24 cellular contexts compared by ENCODE assay signal in the genomic region with DNA sequence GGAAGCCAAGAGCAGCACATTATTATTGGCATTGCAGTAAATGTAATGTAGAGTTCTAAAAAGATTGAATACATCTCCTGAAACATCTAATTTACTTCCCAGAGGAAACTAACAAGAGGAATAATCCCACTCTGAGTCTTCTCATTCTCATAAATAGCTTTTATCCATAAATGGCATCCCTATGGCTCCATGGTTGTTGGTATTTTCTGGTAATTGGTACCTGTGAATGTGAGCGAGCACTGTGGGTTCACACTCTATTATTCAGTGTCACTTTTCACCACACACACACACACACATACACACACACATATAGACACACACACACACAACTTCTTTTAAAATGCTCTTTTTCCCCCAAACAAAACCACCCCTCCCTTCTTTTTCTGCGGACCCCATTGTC.
"Had no signal": no experiment of that assay in that cellular context is flagged by ENCODE, and none has a peak within 500 bp of the region (broad histone marks: within the 10 kb centered on the region; RNA-seq: fewer than 3 reads in every experiment).

No MANE protein-coding gene starts in this region.

- DNase-seq: natural killer cell; occipital lobe; ovary; posterior cingulate gyrus; psoas muscle; right cardiac atrium; right lobe of liver; sigmoid colon; small intestine; stimulated activated CD4-positive, alpha-beta T cell treated with anti-CD3 and anti-CD28 coated beads, Interleukin-15, amount 100 ng/mL, for 24 hours; stimulated activated CD4-positive, alpha-beta T cell treated with anti-CD3 and anti-CD28 coated beads, Interleukin-2, amount 100 ng/mL, for 24 hours; stimulated activated CD4-positive, alpha-beta T cell treated with anti-CD3 and anti-CD28 coated beads, Interleukin-2, amount 100 ng/mL, for 48 hours; stimulated activated CD4-positive, alpha-beta T cell treated with anti-CD3 and anti-CD28 coated beads, Interleukin-4, amount 100 ng/mL, for 24 hours; stimulated activated naive B cell treated with anti-CD40 and anti-IgM and Interleukin-4, amounts not matched to agents 10 μg/mL and 1 μg/mL and 100 μg/mL, for 72 hours; stimulated activated naive CD4-positive, alpha-beta T cell treated with Interleukin-2 at 50 U/mL for 16 hours; stomach; thyroid gland; trophoblast cell; upper lobe of left lung had no signal

- ATAC-seq: natural killer cell; psoas muscle; right cardiac atrium; right lobe of liver; stimulated activated effector memory CD8-positive, alpha-beta T cell treated with anti-CD3 and anti-CD28 coated beads, Interleukin-12 subunit alpha, Interleukin-12 subunit beta, amount 100 ng/mL, for 72 hours; stimulated activated naive B cell treated with anti-CD40 and anti-IgM and Interleukin-4, amounts not matched to agents 10 μg/mL and 1 μg/mL and 100 μg/mL, for 72 hours had no signal

- H3K9me3 Mint-ChIP-seq: nephron; stimulated activated naive B cell treated with anti-CD40 and anti-IgM and Interleukin-4, amounts not matched to agents 10 μg/mL and 1 μg/mL and 100 μg/mL, for 72 hours; stimulated activated naive CD8-positive, alpha-beta T cell treated with anti-CD3 and anti-CD28 coated beads, Interleukin-15, Interleukin-2, amounts not matched to agents 100 ng/mL and 50 ng/mL, for 24 hours had no signal

- H3K4me1 Mint-ChIP-seq: stimulated activated effector memory CD8-positive, alpha-beta T cell treated with anti-CD3 and anti-CD28 coated beads, Interleukin-12 subunit alpha, Interleukin-12 subunit beta, amount 100 ng/mL, for 72 hours had no signal

- H3K27ac Mint-ChIP-seq: natural killer cell; nephron; neural progenitor cell; progenitor cell of endocrine pancreas; stimulated activated effector memory CD8-positive, alpha-beta T cell treated with anti-CD3 and anti-CD28 coated beads, Interleukin-12 subunit alpha, Interleukin-12 subunit beta, amount 100 ng/mL, for 72 hours; stimulated activated naive B cell treated with anti-CD40 and anti-IgM and Interleukin-4, amounts not matched to agents 10 μg/mL and 1 μg/mL and 100 μg/mL, for 72 hours; stimulated activated naive CD8-positive, alpha-beta T cell treated with anti-CD3 and anti-CD28 coated beads, Interleukin-15, Interleukin-2, amounts not matched to agents 100 ng/mL and 50 ng/mL, for 24 hours had no signal

- H3K4me3 Mint-ChIP-seq: natural killer cell; nephron; neural progenitor cell; stimulated activated effector memory CD8-positive, alpha-beta T cell treated with anti-CD3 and anti-CD28 coated beads, Interleukin-12 subunit alpha, Interleukin-12 subunit beta, amount 100 ng/mL, for 72 hours; stimulated activated naive B cell treated with anti-CD40 and anti-IgM and Interleukin-4, amounts not matched to agents 10 μg/mL and 1 μg/mL and 100 μg/mL, for 72 hours; stimulated activated naive CD8-positive, alpha-beta T cell treated with anti-CD3 and anti-CD28 coated beads, Interleukin-15, Interleukin-2, amounts not matched to agents 100 ng/mL and 50 ng/mL, for 24 hours had no signal

- H3K36me3 Mint-ChIP-seq: stimulated activated effector memory CD8-positive, alpha-beta T cell treated with anti-CD3 and anti-CD28 coated beads, Interleukin-12 subunit alpha, Interleukin-12 subunit beta, amount 100 ng/mL, for 72 hours; stimulated activated naive B cell treated with anti-CD40 and anti-IgM and Interleukin-4, amounts not matched to agents 10 μg/mL and 1 μg/mL and 100 μg/mL, for 72 hours had no signal
